ENCODE assay signal across 10 cellular contexts in the genomic region with DNA sequence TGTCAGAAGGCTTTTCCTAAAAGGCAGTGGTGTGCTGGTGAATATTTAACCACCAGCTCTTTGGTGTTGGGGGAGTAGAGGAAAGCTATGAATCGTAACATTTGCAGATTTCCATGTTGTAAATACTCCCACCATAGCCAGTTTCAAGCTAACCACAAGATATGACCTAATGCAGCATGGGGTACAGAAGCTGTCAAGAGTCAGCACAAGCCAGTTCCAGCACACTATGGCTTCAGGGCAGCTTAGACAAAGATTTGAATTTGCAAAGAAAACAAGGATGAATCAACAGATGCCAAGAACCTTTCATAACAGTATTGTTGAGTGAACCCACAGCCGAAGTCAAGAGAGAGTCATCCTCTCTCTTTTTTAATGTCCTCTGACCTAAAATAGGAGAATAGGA. TPM values are rescaled to one million over a fixed set of nuclear protein-coding genes. Genes with fewer than 3 reads are reported as not detected.
A peak's percentile ranks its signal among the peaks of the same experiment; 100 is the strongest.
DNase-seq lines count a peak whose midpoint lies in the region; TF ChIP-seq lines count a peak whose summit lies in the region.
"Had no signal": no experiment of that assay in that cellular context is flagged by ENCODE, and none has a peak within 500 bp of the region (broad histone marks: within the 10 kb centered on the region; RNA-seq: fewer than 3 reads in every experiment).

No MANE protein-coding gene starts in this region.

- H2AFZ ChIP-seq in mammary epithelial cell (ENCODE audit: low read depth, low read length) (no peak overlapping the region), trophoblast cell (ENCODE audit: insufficient read depth, low read length, poor library complexity) (no peak overlapping the region)

- H3K36me3 ChIP-seq in mammary epithelial cell (ENCODE audit: insufficient read depth, low read length) (no peaks in the 10 kb centered on the region), mesodermal cell (ENCODE audit: control insufficient read depth, insufficient read depth, low read length) (no peaks in the 10 kb centered on the region), HAP-1 (replicated peaks) (no peaks in the 10 kb centered on the region), trophoblast cell (ENCODE audit: control insufficient read depth in 1 of 2, insufficient read depth in 2 of 2, low read length in 2 of 2) (no peaks in the 10 kb centered on the region)

- H2BK120ac ChIP-seq in trophoblast cell (ENCODE audit: insufficient read depth, low read length, poor library complexity) = no peak overlapping the region

- no peak for TF ChIP-seq CTCF in mammary epithelial cell (conservative IDR thresholded peaks at IDR 0.05 in 1 of 2, IDR thresholded peaks at IDR 0.05 in 1 of 2; ENCODE audit: extremely low read depth in 1 of 2, insufficient read depth in 1 of 2, low read depth in 1 of 2, low read length in 2 of 2)

- H3K79me2 ChIP-seq in mammary epithelial cell (ENCODE audit: insufficient read depth, low read length) = no peaks in the 10 kb centered on the region
- H3K79me2 ChIP-seq in trophoblast cell (ENCODE audit: control insufficient read depth, insufficient read depth, low read length, poor library complexity) = no peaks in the 10 kb centered on the region

- peaks cover 11% of the 10 kb centered on the region for H3K4me1 ChIP-seq in mammary epithelial cell (ENCODE audit: insufficient read depth, low read length)
- peaks cover 8% of the 10 kb centered on the region for H3K4me1 ChIP-seq in mesodermal cell (ENCODE audit: control insufficient read depth, insufficient read depth, low read length, poor library complexity, severe bottlenecking)
- no peaks in the 10 kb centered on the region for H3K4me1 ChIP-seq in HAP-1
- peaks cover 0 to 3% of the 10 kb centered on the region in 2 experiments for H3K4me1 ChIP-seq in trophoblast cell (ENCODE audit: control insufficient read depth in 1 of 2, insufficient read depth in 2 of 2, low read length in 2 of 2)

- no peak overlapping the region for H4K8ac ChIP-seq in trophoblast cell (ENCODE audit: low read depth, low read length)

- 0% methylated on average over 2 of the region's 2 CpGs for WGBS in mammary epithelial cell (ENCODE audit: low coverage, missing lambda C conversion rate)
- no CpG with 5 or more reads among the region's 2 CpGs for WGBS in mesodermal cell (ENCODE audit: insufficient coverage in 2 of 2), 2 experiments
- WGBS in trophoblast cell (ENCODE audit: extremely low coverage, insufficient coverage, insufficient read length) = no CpG with 5 or more reads among the region's 2 CpGs

- H2BK5ac ChIP-seq in trophoblast cell (ENCODE audit: low read depth, low read length, poor library complexity) = no peak overlapping the region

- no TSS peak for BruUV-seq in mammary epithelial cell (replicated peaks; lab: Mats Ljungman, UMichigan)

- no peak overlapping the region for H3K14ac ChIP-seq in trophoblast cell (ENCODE audit: low read length)

- no peaks in the 10 kb centered on the region for H4K20me1 ChIP-seq in mammary epithelial cell (ENCODE audit: insufficient read depth, low read length)

- H3K27me3 ChIP-seq in mammary epithelial cell (ENCODE audit: insufficient read depth, low read length) (no peaks in the 10 kb centered on the region), HAP-1 (ENCODE audit: low read depth) (no peaks in the 10 kb centered on the region; the same call in 1 of the 2 replicates), trophoblast cell (ENCODE audit: insufficient read depth, low read length) (no peaks in the 10 kb centered on the region)

- peaks cover 5% of the 10 kb centered on the region for H3K9me3 ChIP-seq in mammary epithelial cell (replicated peaks; ENCODE audit: insufficient read depth, low read length)
- H3K9me3 ChIP-seq in mesodermal cell (ENCODE audit: control insufficient read depth, low read length) = peaks cover 9% of the 10 kb centered on the region
- no peaks in the 10 kb centered on the region for H3K9me3 ChIP-seq in HAP-1
- no peaks in the 10 kb centered on the region for H3K9me3 ChIP-seq in trophoblast cell (ENCODE audit: insufficient read depth, low read depth, low read length)

- intact Hi-C loops in mammary epithelial cell (cut with micrococcal nuclease) = no loop called here

- DNase-seq in EL = peak; percentile 95
- DNase-seq in M059J (ENCODE audit: low read depth) = peak; percentile 94
- DNase-seq in mammary epithelial cell = peak; percentile 93
- DNase-seq in NCI-H146 (lab: John Stamatoyannopoulos, UW) = no peak
- DNase-seq in HAP-1 (ENCODE audit: low spot score in 2 of 2) = no peak
- DNase-seq in trophoblast cell = no peak
- DNase-seq in SHP77 (lab: John Stamatoyannopoulos, UW) = no peak
- DNase-seq: activated CD4-positive, alpha-beta T cell treated with anti-CD3 and anti-CD28 coated beads for 4 hours; DMS153 had no signal

- H3K4me3 ChIP-seq in mammary epithelial cell (replicated peaks in 1 of 3; ENCODE audit: insufficient read depth in 1 of 3, low read depth in 2 of 3, low read length in 3 of 3) (no peak overlapping the region), mesodermal cell (ENCODE audit: extremely low read depth, insufficient read depth, low read length, poor library complexity, severe bottlenecking) (no peak overlapping the region), HAP-1 (no peak overlapping the region), trophoblast cell (ENCODE audit: low read depth, low read length) (no peak overlapping the region)

- H3K79me1 ChIP-seq in trophoblast cell (ENCODE audit: low read length) = no peaks in the 10 kb centered on the region

- no peak overlapping the region for H3K27ac ChIP-seq in mammary epithelial cell (ENCODE audit: insufficient read depth, low read depth, low read length)
- peak overlapping the region; percentile 1 for H3K27ac ChIP-seq in mesodermal cell (ENCODE audit: low read depth, low read length, severe bottlenecking)
- no peak overlapping the region for H3K27ac ChIP-seq in trophoblast cell (ENCODE audit: low read depth, low read length)

- H3K4ac ChIP-seq in trophoblast cell (ENCODE audit: low read depth, low read length) = no peak overlapping the region

- in situ Hi-C loops in mammary epithelial cell (cut with MboI; ENCODE audit: low sequenced_read_pairs in 2 of 2) (no loop called here), HAP-1 (cut with MboI; ENCODE audit: low sequenced_read_pairs) (no loop called here)

- dilution Hi-C loops in mammary epithelial cell (cut with HindIII; ENCODE audit: low sequenced_read_pairs) = no loop called here

- H3K4me2 ChIP-seq in mammary epithelial cell (ENCODE audit: insufficient read depth, low read depth, low read length) = peak overlapping the region; percentile 40
- H3K4me2 ChIP-seq in trophoblast cell (ENCODE audit: low read length) = no peak overlapping the region

- H4K91ac ChIP-seq in trophoblast cell (ENCODE audit: low read depth, low read length) = no peak overlapping the region

- no peak overlapping the region for H3K18ac ChIP-seq in trophoblast cell (ENCODE audit: low read length)

- H2BK12ac ChIP-seq in trophoblast cell (ENCODE audit: low read length) = no peak overlapping the region

- CTCF ChIA-PET in mammary epithelial cell (lab: Charles Lee; ENCODE audit: low non-redundant PET) = interaction anchor here (0.6 kb wide), 3 partner anchors 120 to 638 kb away, joined by 3 to 4 read pairs (median 4); no protein-coding TSS in a partner anchor

- no peak overlapping the region for H4K12ac ChIP-seq in trophoblast cell (ENCODE audit: low read depth, low read length)

- no peak overlapping the region for H3K23ac ChIP-seq in trophoblast cell (ENCODE audit: low read length)

- H3K9ac ChIP-seq in mammary epithelial cell (ENCODE audit: insufficient read depth, low read length) (peak overlapping the region; percentile 21), trophoblast cell (ENCODE audit: low read length) (no peak overlapping the region)

- no peak overlapping the region for H2AK5ac ChIP-seq in trophoblast cell (ENCODE audit: low read length)

RNA-seq across cellular contexts. Expression of gene COMMD9, which starts 40.0 kb away (rescaled TPM):
- total RNA-seq in M059J (2014; rRNA removed; shearing (Covaris generic)) = 80.1 and 94.4 TPM in 2 replicates
- 10 to 100 TPM; 30.7 to 46.5 TPM for total RNA-seq in mammary epithelial cell
- 51.7 TPM for polyA plus RNA-seq in mammary epithelial cell
- polyA minus RNA-seq in mammary epithelial cell = 27.2 TPM
- 48.5 TPM for polyA plus RNA-seq in mesodermal cell (2013, experiment 1 of 2)
- 39.9 TPM for polyA plus RNA-seq in mesodermal cell (2013, experiment 2 of 2)
- polyA plus RNA-seq in trophoblast cell (2013) = 55.0 and 60.3 TPM in 2 replicates

RNA-seq across cellular contexts. Expression of gene PRR5L, which starts 46.8 kb away (rescaled TPM):
- 72.9 and 81.1 TPM in 2 replicates for total RNA-seq in M059J (2014; rRNA removed; shearing (Covaris generic))
- 1 to 10 TPM; 6.8 to 7.3 TPM for total RNA-seq in mammary epithelial cell
- polyA plus RNA-seq in mammary epithelial cell = 13.5 TPM
- polyA minus RNA-seq in mammary epithelial cell = 46.9 TPM
- 14.6 TPM for polyA plus RNA-seq in mesodermal cell (2013, experiment 1 of 2)
- 15.0 TPM for polyA plus RNA-seq in mesodermal cell (2013, experiment 2 of 2)
- 12.3 and 14.1 TPM in 2 replicates for polyA plus RNA-seq in trophoblast cell (2013)

Comparison
In these comparisons a context has a peak if more than half of its experiments do, and no peak if none do; other contexts are left out.
1. DNase-seq: peak in EL (single experiment), M059J (single experiment) and mammary epithelial cell (single experiment); none in NCI-H146 (single experiment), HAP-1 (0 of 2), trophoblast cell (0 of 2) and SHP77 (0 of 2).